Comparison of ENCODE assay signal across 1 cellular context in the genomic region with DNA sequence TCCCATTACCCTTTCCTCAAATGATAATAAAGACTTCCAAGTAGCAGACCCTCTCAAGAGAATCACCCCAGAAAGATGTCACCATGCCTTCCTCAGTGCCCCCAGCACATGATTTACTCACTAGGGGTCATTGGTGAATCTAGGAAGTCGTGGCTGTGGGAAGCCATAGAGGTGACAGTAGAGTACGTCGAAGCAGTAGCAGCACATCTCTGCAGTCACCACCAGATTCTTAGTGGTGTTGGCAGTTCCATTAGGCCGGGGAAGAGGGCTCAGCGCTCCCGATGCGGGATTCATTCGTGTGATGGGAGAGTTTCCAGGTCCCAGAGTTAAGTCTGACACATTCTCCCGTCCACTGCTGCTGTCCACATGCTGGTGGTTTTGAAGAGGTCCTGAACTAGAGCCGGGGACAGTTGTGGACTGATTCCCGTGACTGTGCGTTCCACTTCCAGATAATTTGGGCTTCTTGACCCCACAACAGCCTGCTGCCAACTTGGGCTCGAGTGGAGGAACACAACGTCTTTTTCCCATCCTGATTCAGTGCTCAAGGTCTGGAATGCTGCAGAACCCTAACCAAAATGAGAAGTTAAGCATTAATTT.
TF ChIP-seq lines count a peak whose summit lies in the region.

No MANE protein-coding gene starts in this region.

TF ChIP-seq in endothelial cell of umbilical vein, 7 proteins besides CTCF, POLR2A, EP300 and RAD21:
- TF ChIP-seq GATA2 (IDR thresholded peaks at IDR 0.05; ENCODE audit: insufficient read depth, insufficient read length, low read depth, low read length) (no peak), MYC (IDR thresholded peaks at IDR 0.05; ENCODE audit: low read depth, low read length) (no peak), EZH2 (IDR thresholded peaks at IDR 0.05; ENCODE audit: borderline replicate concordance, low read depth, low read length, severe bottlenecking) (no peak), FOS (IDR thresholded peaks at IDR 0.05; ENCODE audit: borderline replicate concordance, insufficient read depth, low read length) (no peak), MAX (IDR thresholded peaks at IDR 0.05; ENCODE audit: insufficient read depth, insufficient read length) (no peak), POLR2AphosphoS5 (IDR thresholded peaks at IDR 0.05; ENCODE audit: insufficient read depth, low read depth, low read length) (no peak), JUN (IDR thresholded peaks at IDR 0.05; ENCODE audit: borderline replicate concordance, insufficient read depth, insufficient read length, low read depth) (no peak)
